ENCODE assay signal across 16 cellular contexts in genomic region chr15:67916565-67916964, GRCh38.
A peak's percentile ranks its signal among the peaks of the same experiment; 100 is the strongest.
DNase-seq lines count a peak whose midpoint lies in the region; ATAC-seq, FAIRE-seq and TF ChIP-seq lines count a peak whose summit lies in the region.
"Had no signal": no experiment of that assay in that cellular context is flagged by ENCODE, and none has a peak within 500 bp of the region (broad histone marks: within the 10 kb centered on the region; RNA-seq: fewer than 3 reads in every experiment).

No MANE protein-coding gene starts in this region.

- no peak for FAIRE-seq in pancreas (lab: Jason Lieb, UNC)

- H2AFZ ChIP-seq in mammary epithelial cell (ENCODE audit: low read depth, low read length), result no peak overlapping the region

- no peaks in the 10 kb centered on the region for H4K20me1 ChIP-seq in mammary epithelial cell (ENCODE audit: insufficient read depth, low read length)

- no peaks in the 10 kb centered on the region for H3K9me3 Mint-ChIP-seq in MCF 10A (ENCODE audit: unreplicated experiment)
- peaks cover 6% of the 10 kb centered on the region for H3K9me3 Mint-ChIP-seq in glutamatergic neuron (ENCODE audit: unreplicated experiment)
- H3K9me3 Mint-ChIP-seq in type B pancreatic cell, result peaks cover 5% of the 10 kb centered on the region

- H3K36me3 ChIP-seq in mammary epithelial cell (ENCODE audit: insufficient read depth, low read length) (no peaks in the 10 kb centered on the region), pancreas (no peaks in the 10 kb centered on the region)
- H3K36me3 ChIP-seq: adrenal gland had no signal

- no peak for DNase-seq in MCF 10A (ENCODE audit: unreplicated experiment)
- DNase-seq in mammary epithelial cell, result no peak
- DNase-seq in glutamatergic neuron, result no peak
- DNase-seq in pancreas, result no peak
- no peak for DNase-seq in type B pancreatic cell (ENCODE audit: extremely low spot score, unreplicated experiment)
- no peak for DNase-seq in stimulated activated naive CD4-positive, alpha-beta T cell treated with Interleukin-2 at 50 U/mL for 16 hours (lab: John Stamatoyannopoulos, UW)
- DNase-seq in NCI-H146 (lab: John Stamatoyannopoulos, UW), result no peak
- DNase-seq in inferior parietal cortex (ENCODE audit: extremely low spot score), result no peak
- DNase-seq: 8988T; activated CD4-positive, alpha-beta T cell treated with anti-CD3 and anti-CD28 coated beads for 36 hours; activated CD8-positive, alpha-beta memory T cell treated with anti-CD3 and anti-CD28 coated beads, Interleukin-2, amount 10 ng/mL, durations not matched to agents 7 days and 5 days; activated effector memory CD4-positive, alpha-beta T cell treated with Interleukin-2 at 50 U/mL for 16 hours; IMR-90; SK-N-SH; T1000 had no signal

- H3K79me2 ChIP-seq in mammary epithelial cell (ENCODE audit: insufficient read depth, low read length), result no peaks in the 10 kb centered on the region

- no peaks in the 10 kb centered on the region for H3K4me1 ChIP-seq in mammary epithelial cell (ENCODE audit: insufficient read depth, low read length)
- H3K4me1 ChIP-seq in pancreas, result peaks cover 22 to 33% (median 33%) of the 10 kb centered on the region in 3 donors
- H3K4me1 ChIP-seq: adrenal gland had no signal

- in situ Hi-C loops in mammary epithelial cell (cut with MboI; ENCODE audit: low sequenced_read_pairs in 2 of 2), result no loop called here

- ATAC-seq in pancreas, result no peak
- ATAC-seq: activated CD4-positive, alpha-beta T cell treated with anti-CD3 and anti-CD28 coated beads for 36 hours; activated CD8-positive, alpha-beta memory T cell treated with anti-CD3 and anti-CD28 coated beads, Interleukin-2, amount 10 ng/mL, durations not matched to agents 7 days and 5 days had no signal

- no peaks in the 10 kb centered on the region for H3K27me3 ChIP-seq in mammary epithelial cell (ENCODE audit: insufficient read depth, low read length)
- no peaks in the 10 kb centered on the region for H3K27me3 ChIP-seq in pancreas
- H3K27me3 ChIP-seq: adrenal gland had no signal

- POLR2A ChIA-PET in MCF 10A (lab: Yijun Ruan, JAX), result interaction anchor here (0.7 to 2.3 kb wide), 6 partner anchors 11 to 82 kb away, joined by 3 to 6 read pairs (median 5); no protein-coding TSS in a partner anchor

- H3K4me3 Mint-ChIP-seq in MCF 10A (ENCODE audit: unreplicated experiment), result no peak overlapping the region
- H3K4me3 Mint-ChIP-seq in glutamatergic neuron (ENCODE audit: unreplicated experiment), result peak overlapping the region; percentile 13
- H3K4me3 Mint-ChIP-seq in type B pancreatic cell, result peak overlapping the region; percentile 30
- H3K4me3 Mint-ChIP-seq: activated CD4-positive, alpha-beta T cell treated with anti-CD3 and anti-CD28 coated beads for 36 hours; activated CD8-positive, alpha-beta memory T cell treated with anti-CD3 and anti-CD28 coated beads, Interleukin-2, amount 10 ng/mL, durations not matched to agents 7 days and 5 days had no signal

- H3K27ac ChIP-seq in mammary epithelial cell (ENCODE audit: insufficient read depth, low read depth, low read length), result no peak overlapping the region
- peak overlapping the region; percentile 28 to 82 (median 72) for H3K27ac ChIP-seq in pancreas

- BruUV-seq in MCF 10A (replicated peaks; lab: Mats Ljungman, UMichigan) (no TSS peak), mammary epithelial cell (replicated peaks; lab: Mats Ljungman, UMichigan) (no TSS peak)

- H3K9me3 ChIP-seq in mammary epithelial cell (replicated peaks; ENCODE audit: insufficient read depth, low read length), result no peaks in the 10 kb centered on the region
- no peaks in the 10 kb centered on the region for H3K9me3 ChIP-seq in pancreas
- H3K9me3 ChIP-seq: adrenal gland, SK-N-SH had no signal

- H3K9ac ChIP-seq in mammary epithelial cell (ENCODE audit: insufficient read depth, low read length), result no peak overlapping the region
- H3K9ac ChIP-seq: SK-N-SH had no signal

- 50% methylated on average over 2 of the region's 2 CpGs for WGBS in mammary epithelial cell (ENCODE audit: low coverage, missing lambda C conversion rate)
- WGBS in pancreas, 2 donors, result 44 to 48% methylated on average over 2 of the region's 2 CpGs

- peak overlapping the region; percentile 63 for H3K27ac Mint-ChIP-seq in MCF 10A (ENCODE audit: low read depth, unreplicated experiment)
- H3K27ac Mint-ChIP-seq in glutamatergic neuron (ENCODE audit: unreplicated experiment), result peak overlapping the region; percentile 99
- H3K27ac Mint-ChIP-seq in type B pancreatic cell, result peak overlapping the region; percentile 88
- H3K27ac Mint-ChIP-seq: activated CD4-positive, alpha-beta T cell treated with anti-CD3 and anti-CD28 coated beads for 36 hours; activated CD8-positive, alpha-beta memory T cell treated with anti-CD3 and anti-CD28 coated beads, Interleukin-2, amount 10 ng/mL, durations not matched to agents 7 days and 5 days had no signal

- H3K27me3 Mint-ChIP-seq in MCF 10A (ENCODE audit: insufficient read depth, unreplicated experiment) (no peaks in the 10 kb centered on the region), glutamatergic neuron (ENCODE audit: unreplicated experiment) (peaks cover 6% of the 10 kb centered on the region), type B pancreatic cell (no peaks in the 10 kb centered on the region)

- H3K36me3 Mint-ChIP-seq in MCF 10A (ENCODE audit: insufficient read depth, unreplicated experiment) (no peaks in the 10 kb centered on the region), glutamatergic neuron (ENCODE audit: unreplicated experiment) (peaks cover 3% of the 10 kb centered on the region), type B pancreatic cell (no peaks in the 10 kb centered on the region)
- H3K36me3 Mint-ChIP-seq: activated CD8-positive, alpha-beta memory T cell treated with anti-CD3 and anti-CD28 coated beads, Interleukin-2, amount 10 ng/mL, durations not matched to agents 7 days and 5 days had no signal

- H3K4me2 ChIP-seq in mammary epithelial cell (ENCODE audit: insufficient read depth, low read depth, low read length), result no peak overlapping the region
- H3K4me2 ChIP-seq: SK-N-SH had no signal

- TF ChIP-seq CTCF in MCF 10A (IDR thresholded peaks at IDR 0.05; ENCODE audit: unreplicated experiment) (no peak), mammary epithelial cell (conservative IDR thresholded peaks at IDR 0.05 in 1 of 2, IDR thresholded peaks at IDR 0.05 in 1 of 2; ENCODE audit: extremely low read depth in 1 of 2, insufficient read depth in 1 of 2, low read depth in 1 of 2, low read length in 2 of 2) (no peak), glutamatergic neuron (IDR thresholded peaks at IDR 0.05; ENCODE audit: partially characterized antibody, unreplicated experiment) (no peak), pancreas (IDR thresholded peaks at IDR 0.05) (no peak), type B pancreatic cell (conservative IDR thresholded peaks at IDR 0.05) (no peak)

- dilution Hi-C loops in mammary epithelial cell (cut with HindIII; ENCODE audit: low sequenced_read_pairs), result no loop called here

- intact Hi-C loops in MCF 10A (cut with micrococcal nuclease), result no loop called here
- intact Hi-C loops in mammary epithelial cell (cut with micrococcal nuclease), result no loop called here
- intact Hi-C loops in pancreas (cut with DNase I), result no loop called here

- H3K4me1 Mint-ChIP-seq in MCF 10A (ENCODE audit: insufficient read depth, unreplicated experiment) (peaks cover 30% of the 10 kb centered on the region), glutamatergic neuron (ENCODE audit: low read depth, unreplicated experiment) (peaks cover 42% of the 10 kb centered on the region), type B pancreatic cell (ENCODE audit: unreplicated experiment) (peaks cover 36% of the 10 kb centered on the region)
- H3K4me1 Mint-ChIP-seq: activated CD4-positive, alpha-beta T cell treated with anti-CD3 and anti-CD28 coated beads for 36 hours; activated CD8-positive, alpha-beta memory T cell treated with anti-CD3 and anti-CD28 coated beads, Interleukin-2, amount 10 ng/mL, durations not matched to agents 7 days and 5 days had no signal

- H3K4me3 ChIP-seq in mammary epithelial cell (replicated peaks in 1 of 3; ENCODE audit: insufficient read depth in 1 of 3, low read depth in 2 of 3, low read length in 3 of 3) (no peak overlapping the region), pancreas (no peak overlapping the region)
- H3K4me3 ChIP-seq: adrenal gland had no signal

- CTCF ChIA-PET in MCF 10A (lab: Yijun Ruan, JAX) (interaction anchor here (0.6 to 1.1 kb wide), 4 partner anchors 46 to 294 kb away, joined by 3 to 5 read pairs (median 3); no protein-coding TSS in a partner anchor), mammary epithelial cell (lab: Charles Lee; ENCODE audit: low non-redundant PET) (no interaction called here)
